Comparison of ENCODE assay signal across 1 cellular context in the genomic region with DNA sequence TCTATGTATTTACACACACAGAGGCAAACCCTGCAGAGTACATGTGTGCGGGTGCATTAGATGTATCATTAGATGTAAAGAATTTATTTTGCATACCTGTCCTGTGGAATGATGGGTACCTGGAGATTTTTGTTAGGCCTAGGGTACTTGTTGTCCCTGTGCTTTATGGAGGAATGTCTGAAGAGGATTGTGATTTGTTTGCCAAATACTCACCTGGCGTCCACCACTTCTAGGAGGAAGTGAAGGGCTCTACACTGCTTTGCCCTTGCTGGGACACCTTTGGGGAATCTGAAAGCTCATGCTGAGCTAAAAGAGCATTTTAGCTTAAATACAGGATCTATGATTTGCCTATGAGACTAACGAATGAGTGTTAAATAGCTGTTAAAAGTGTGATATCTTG.
TF ChIP-seq lines count a peak whose summit lies in the region.

No MANE protein-coding gene starts in this region.

TF ChIP-seq in GM23338, 12 proteins besides CTCF, POLR2A, EP300 and RAD21 (continued from another document):
- TF ChIP-seq, protein P1, sequence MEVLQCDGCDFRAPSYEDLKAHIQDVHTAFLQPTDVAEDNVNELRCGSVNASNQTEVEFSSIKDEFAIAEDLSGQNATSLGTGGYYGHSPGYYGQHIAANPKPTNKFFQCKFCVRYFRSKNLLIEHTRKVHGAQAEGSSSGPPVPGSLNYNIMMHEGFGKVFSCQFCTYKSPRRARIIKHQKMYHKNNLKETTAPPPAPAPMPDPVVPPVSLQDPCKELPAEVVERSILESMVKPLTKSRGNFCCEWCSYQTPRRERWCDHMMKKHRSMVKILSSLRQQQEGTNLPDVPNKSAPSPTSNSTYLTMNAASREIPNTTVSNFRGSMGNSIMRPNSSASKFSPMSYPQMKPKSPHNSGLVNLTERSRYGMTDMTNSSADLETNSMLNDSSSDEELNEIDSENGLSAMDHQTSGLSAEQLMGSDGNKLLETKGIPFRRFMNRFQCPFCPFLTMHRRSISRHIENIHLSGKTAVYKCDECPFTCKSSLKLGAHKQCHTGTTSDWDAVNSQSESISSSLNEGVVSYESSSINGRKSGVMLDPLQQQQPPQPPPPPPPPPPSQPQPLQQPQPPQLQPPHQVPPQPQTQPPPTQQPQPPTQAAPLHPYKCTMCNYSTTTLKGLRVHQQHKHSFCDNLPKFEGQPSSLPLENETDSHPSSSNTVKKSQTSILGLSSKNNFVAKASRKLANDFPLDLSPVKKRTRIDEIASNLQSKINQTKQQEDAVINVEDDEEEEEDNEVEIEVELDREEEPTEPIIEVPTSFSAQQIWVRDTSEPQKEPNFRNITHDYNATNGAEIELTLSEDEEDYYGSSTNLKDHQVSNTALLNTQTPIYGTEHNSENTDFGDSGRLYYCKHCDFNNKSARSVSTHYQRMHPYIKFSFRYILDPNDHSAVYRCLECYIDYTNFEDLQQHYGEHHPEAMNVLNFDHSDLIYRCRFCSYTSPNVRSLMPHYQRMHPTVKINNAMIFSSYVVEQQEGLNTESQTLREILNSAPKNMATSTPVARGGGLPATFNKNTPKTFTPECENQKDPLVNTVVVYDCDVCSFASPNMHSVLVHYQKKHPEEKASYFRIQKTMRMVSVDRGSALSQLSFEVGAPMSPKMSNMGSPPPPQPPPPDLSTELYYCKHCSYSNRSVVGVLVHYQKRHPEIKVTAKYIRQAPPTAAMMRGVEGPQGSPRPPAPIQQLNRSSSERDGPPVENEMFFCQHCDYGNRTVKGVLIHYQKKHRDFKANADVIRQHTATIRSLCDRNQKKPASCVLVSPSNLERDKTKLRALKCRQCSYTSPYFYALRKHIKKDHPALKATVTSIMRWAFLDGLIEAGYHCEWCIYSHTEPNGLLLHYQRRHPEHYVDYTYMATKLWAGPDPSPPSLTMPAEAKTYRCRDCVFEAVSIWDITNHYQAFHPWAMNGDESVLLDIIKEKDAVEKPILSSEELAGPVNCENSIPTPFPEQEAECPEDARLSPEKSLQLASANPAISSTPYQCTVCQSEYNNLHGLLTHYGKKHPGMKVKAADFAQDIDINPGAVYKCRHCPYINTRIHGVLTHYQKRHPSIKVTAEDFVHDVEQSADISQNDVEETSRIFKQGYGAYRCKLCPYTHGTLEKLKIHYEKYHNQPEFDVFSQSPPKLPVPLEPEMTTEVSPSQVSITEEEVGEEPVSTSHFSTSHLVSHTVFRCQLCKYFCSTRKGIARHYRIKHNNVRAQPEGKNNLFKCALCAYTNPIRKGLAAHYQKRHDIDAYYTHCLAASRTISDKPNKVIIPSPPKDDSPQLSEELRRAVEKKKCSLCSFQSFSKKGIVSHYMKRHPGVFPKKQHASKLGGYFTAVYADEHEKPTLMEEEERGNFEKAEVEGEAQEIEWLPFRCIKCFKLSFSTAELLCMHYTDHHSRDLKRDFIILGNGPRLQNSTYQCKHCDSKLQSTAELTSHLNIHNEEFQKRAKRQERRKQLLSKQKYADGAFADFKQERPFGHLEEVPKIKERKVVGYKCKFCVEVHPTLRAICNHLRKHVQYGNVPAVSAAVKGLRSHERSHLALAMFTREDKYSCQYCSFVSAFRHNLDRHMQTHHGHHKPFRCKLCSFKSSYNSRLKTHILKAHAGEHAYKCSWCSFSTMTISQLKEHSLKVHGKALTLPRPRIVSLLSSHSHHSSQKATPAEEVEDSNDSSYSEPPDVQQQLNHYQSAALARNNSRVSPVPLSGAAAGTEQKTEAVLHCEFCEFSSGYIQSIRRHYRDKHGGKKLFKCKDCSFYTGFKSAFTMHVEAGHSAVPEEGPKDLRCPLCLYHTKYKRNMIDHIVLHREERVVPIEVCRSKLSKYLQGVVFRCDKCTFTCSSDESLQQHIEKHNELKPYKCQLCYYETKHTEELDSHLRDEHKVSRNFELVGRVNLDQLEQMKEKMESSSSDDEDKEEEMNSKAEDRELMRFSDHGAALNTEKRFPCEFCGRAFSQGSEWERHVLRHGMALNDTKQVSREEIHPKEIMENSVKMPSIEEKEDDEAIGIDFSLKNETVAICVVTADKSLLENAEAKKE (CRISPR knock-in tag; IDR thresholded peaks at IDR 0.05), result no peak
- no peak for TF ChIP-seq ZNF331 (CRISPR knock-in tag; IDR thresholded peaks at IDR 0.05; ENCODE audit: low read depth)
- no peak for TF ChIP-seq EZH2 (IDR thresholded peaks at IDR 0.05; ENCODE audit: low read depth, unreplicated experiment)
- no peak for TF ChIP-seq CREB1 (CRISPR knock-in tag; IDR thresholded peaks at IDR 0.05; ENCODE audit: low read depth)
- TF ChIP-seq, protein P2, sequence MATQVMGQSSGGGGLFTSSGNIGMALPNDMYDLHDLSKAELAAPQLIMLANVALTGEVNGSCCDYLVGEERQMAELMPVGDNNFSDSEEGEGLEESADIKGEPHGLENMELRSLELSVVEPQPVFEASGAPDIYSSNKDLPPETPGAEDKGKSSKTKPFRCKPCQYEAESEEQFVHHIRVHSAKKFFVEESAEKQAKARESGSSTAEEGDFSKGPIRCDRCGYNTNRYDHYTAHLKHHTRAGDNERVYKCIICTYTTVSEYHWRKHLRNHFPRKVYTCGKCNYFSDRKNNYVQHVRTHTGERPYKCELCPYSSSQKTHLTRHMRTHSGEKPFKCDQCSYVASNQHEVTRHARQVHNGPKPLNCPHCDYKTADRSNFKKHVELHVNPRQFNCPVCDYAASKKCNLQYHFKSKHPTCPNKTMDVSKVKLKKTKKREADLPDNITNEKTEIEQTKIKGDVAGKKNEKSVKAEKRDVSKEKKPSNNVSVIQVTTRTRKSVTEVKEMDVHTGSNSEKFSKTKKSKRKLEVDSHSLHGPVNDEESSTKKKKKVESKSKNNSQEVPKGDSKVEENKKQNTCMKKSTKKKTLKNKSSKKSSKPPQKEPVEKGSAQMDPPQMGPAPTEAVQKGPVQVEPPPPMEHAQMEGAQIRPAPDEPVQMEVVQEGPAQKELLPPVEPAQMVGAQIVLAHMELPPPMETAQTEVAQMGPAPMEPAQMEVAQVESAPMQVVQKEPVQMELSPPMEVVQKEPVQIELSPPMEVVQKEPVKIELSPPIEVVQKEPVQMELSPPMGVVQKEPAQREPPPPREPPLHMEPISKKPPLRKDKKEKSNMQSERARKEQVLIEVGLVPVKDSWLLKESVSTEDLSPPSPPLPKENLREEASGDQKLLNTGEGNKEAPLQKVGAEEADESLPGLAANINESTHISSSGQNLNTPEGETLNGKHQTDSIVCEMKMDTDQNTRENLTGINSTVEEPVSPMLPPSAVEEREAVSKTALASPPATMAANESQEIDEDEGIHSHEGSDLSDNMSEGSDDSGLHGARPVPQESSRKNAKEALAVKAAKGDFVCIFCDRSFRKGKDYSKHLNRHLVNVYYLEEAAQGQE (IDR thresholded peaks at IDR 0.05; ENCODE audit: unreplicated experiment), result no peak
- TF ChIP-seq EZH2phosphoT487 (IDR thresholded peaks at IDR 0.05; ENCODE audit: unreplicated experiment), result no peak
- no peak for TF ChIP-seq JUNB (IDR thresholded peaks at IDR 0.05; ENCODE audit: unreplicated experiment)
TF ChIP-seq in GM23338: peak in this region for 0.
